Comparison of ENCODE assay signal across 8 cellular contexts in the genomic region with DNA sequence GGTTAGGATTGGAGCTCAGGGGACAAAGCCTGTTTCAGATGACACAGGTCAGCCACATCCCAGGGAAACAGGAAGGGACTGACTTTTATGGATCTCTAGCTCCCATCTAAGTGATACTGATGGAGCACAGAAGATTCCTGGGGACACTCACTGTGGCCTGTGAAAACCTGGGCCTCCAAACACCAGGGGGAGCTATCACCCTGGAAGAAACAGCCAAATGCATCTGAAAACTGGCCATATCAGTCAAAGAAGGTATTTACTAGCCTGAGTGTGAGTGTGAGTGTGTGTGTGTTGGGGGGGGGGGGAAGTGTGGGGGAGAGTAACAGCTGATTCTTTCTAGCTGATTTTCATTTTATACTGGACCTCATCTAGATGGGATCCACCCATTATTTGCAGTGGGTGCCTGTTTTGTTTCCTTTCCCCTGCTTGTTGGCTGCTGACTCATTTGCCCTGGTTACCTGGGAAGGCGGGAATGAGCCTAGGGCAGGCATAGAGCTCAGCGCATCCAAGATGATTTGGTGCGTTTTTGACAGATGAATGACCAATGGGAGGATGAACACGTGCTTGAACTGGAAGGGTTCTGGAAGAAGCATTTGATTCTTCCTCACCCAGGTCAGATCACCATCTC.
DNase-seq lines count a peak whose midpoint lies in the region; ATAC-seq and TF ChIP-seq lines count a peak whose summit lies in the region.

No MANE protein-coding gene starts in this region.

- no peak overlapping the region for H2AFZ ChIP-seq in KMS-11 (ENCODE audit: low read depth)

- H3K9me3 Mint-ChIP-seq in progenitor cell of endocrine pancreas (ENCODE audit: low read depth), result no peaks in the 10 kb centered on the region

- H3K4me1 ChIP-seq in KMS-11 (ENCODE audit: low read depth, poor library complexity, severe bottlenecking) (peaks cover 18% of the 10 kb centered on the region), tibial artery (no peaks in the 10 kb centered on the region)

- intact Hi-C loops in cardiac septum (cut with DNase I) (loop anchor here (10.0 kb wide), 1 partner anchor 268 kb away; no protein-coding TSS in a partner anchor), Right ventricle myocardium inferior (cut with DNase I) (loop anchor here (5.0 kb wide), 1 partner anchor 276 kb away; no protein-coding TSS in a partner anchor), tibial artery (cut with DNase I; ENCODE audit: low total_unique reads) (no loop called here)

- H3K36me3 ChIP-seq in KMS-11 (ENCODE audit: insufficient read depth), result no peaks in the 10 kb centered on the region
- H3K36me3 ChIP-seq in tibial artery, result no peaks in the 10 kb centered on the region

- H3K27me3 ChIP-seq in KMS-11 (ENCODE audit: insufficient read depth, low read depth), result no peaks in the 10 kb centered on the region
- peaks cover 0 to 11% of the 10 kb centered on the region in 2 donors for H3K27me3 ChIP-seq in tibial artery

- no peaks in the 10 kb centered on the region for H4K20me1 ChIP-seq in KMS-11 (ENCODE audit: insufficient read depth)

- TF ChIP-seq CTCF in KMS-11 (conservative IDR thresholded peaks at IDR 0.05; ENCODE audit: low read depth, low read length), result peak; percentile 73
- peak; percentile 47 for TF ChIP-seq CTCF in fibroblast of the aortic adventitia (IDR thresholded peaks at IDR 0.05; ENCODE audit: insufficient read depth, low read length)
- peak; percentile 70 for TF ChIP-seq CTCF in progenitor cell of endocrine pancreas (IDR thresholded peaks at IDR 0.05; ENCODE audit: unreplicated experiment)
- peak in 1 of 2 experiments; percentile 13 for TF ChIP-seq CTCF in tibial artery (IDR thresholded peaks at IDR 0.05)

- H3K79me2 ChIP-seq in KMS-11 (ENCODE audit: insufficient read depth, low read depth), result no peaks in the 10 kb centered on the region

- H3K4me3 ChIP-seq in KMS-11 (IDR thresholded peaks at IDR 0.05; ENCODE audit: insufficient read depth, low read depth, low read length) (no peak overlapping the region), fibroblast of the aortic adventitia (ENCODE audit: low read depth, low read length) (no peak overlapping the region), tibial artery (no peak overlapping the region)

- DNase-seq in cardiac septum (ENCODE audit: low spot score), result peak; percentile 71
- DNase-seq in Right ventricle myocardium inferior (ENCODE audit: missing footprints), result no peak
- DNase-seq in T1000 (lab: John Stamatoyannopoulos, UW), result peak; percentile 2
- DNase-seq in fibroblast of the aortic adventitia (ENCODE audit: low read depth), result peak; percentile 31
- DNase-seq in progenitor cell of endocrine pancreas (ENCODE audit: low spot score, unreplicated experiment), result peak; percentile 51
- DNase-seq in tibial artery, result no peak

- H3K27me3 Mint-ChIP-seq in progenitor cell of endocrine pancreas, result peaks cover 89% of the 10 kb centered on the region

- H3K27ac ChIP-seq in KMS-11, result no peak overlapping the region
- H3K27ac ChIP-seq in tibial artery, result no peak overlapping the region

- no peak overlapping the region for H3K4me3 Mint-ChIP-seq in progenitor cell of endocrine pancreas (ENCODE audit: low read depth)

- H3K36me3 Mint-ChIP-seq in progenitor cell of endocrine pancreas (ENCODE audit: insufficient read depth), result no peaks in the 10 kb centered on the region

- no peaks in the 10 kb centered on the region for H3K9me3 ChIP-seq in tibial artery

- no peak overlapping the region for H3K9ac ChIP-seq in KMS-11

- ATAC-seq in Right ventricle myocardium inferior, result no peak
- no peak for ATAC-seq in HG03097 (IDR thresholded peaks at IDR 0.05; ENCODE audit: low FRiP score, unreplicated experiment)

- H3K4me1 Mint-ChIP-seq in progenitor cell of endocrine pancreas (ENCODE audit: low read depth), result no peaks in the 10 kb centered on the region

- H3K4me2 ChIP-seq in KMS-11, result no peak overlapping the region

- H3K27ac Mint-ChIP-seq in progenitor cell of endocrine pancreas, result no peak overlapping the region

Comparison
In these comparisons a context has a peak if more than half of its experiments do, and no peak if none do; other contexts are left out.
1. DNase-seq: peak in cardiac septum (single experiment), T1000 (single experiment), fibroblast of the aortic adventitia (single experiment) and progenitor cell of endocrine pancreas (single experiment); none in Right ventricle myocardium inferior (single experiment) and tibial artery (0 of 2).